In genomic region chr6:168412456-168412855, GRCh38 we compare ENCODE assay signal across 22 cellular contexts. TPM values are rescaled to one million over a fixed set of nuclear protein-coding genes. Genes with fewer than 3 reads are reported as not detected.
"Had no signal": no experiment of that assay in that cellular context is flagged by ENCODE, and none has a peak within 500 bp of the region (broad histone marks: within the 10 kb centered on the region; RNA-seq: fewer than 3 reads in every experiment).

No MANE protein-coding gene starts in this region.

- DNase-seq: IMR-90, Kasumi-1, MM.1S, NCI-H1092 treated with DMSO at 0.1 percent for 48 hours, NCI-H1436, NCI-H187, NCI-H2029, NCI-H2081 treated with DMSO at 0.1 percent for 48 hours, NCI-H2171, NCI-H226, NCI-H446, NCI-H510A, NCI-H524 treated with DMSO at 0.1 percent for 48 hours, NCI-H69, NCI-H774, SHP77, SK-N-SH had no signal

- FAIRE-seq: HepG2, RCC 7860 had no signal

- H3K9ac ChIP-seq: KMS-11, SK-N-SH had no signal

- H3K9me3 ChIP-seq: SK-N-SH had no signal

- H3K27ac ChIP-seq: KMS-11, RWPE1 had no signal

RNA-seq across cellular contexts. Expression of gene SMOC2, which starts 28.5 kb away (rescaled TPM):
- total RNA-seq: HepG2, HT1080, IMR-90 had no signal
- polyA plus RNA-seq: HepG2, IMR-90, SK-N-SH had no signal
